Comparison of ENCODE assay signal across 8 cellular contexts in the genomic region with DNA sequence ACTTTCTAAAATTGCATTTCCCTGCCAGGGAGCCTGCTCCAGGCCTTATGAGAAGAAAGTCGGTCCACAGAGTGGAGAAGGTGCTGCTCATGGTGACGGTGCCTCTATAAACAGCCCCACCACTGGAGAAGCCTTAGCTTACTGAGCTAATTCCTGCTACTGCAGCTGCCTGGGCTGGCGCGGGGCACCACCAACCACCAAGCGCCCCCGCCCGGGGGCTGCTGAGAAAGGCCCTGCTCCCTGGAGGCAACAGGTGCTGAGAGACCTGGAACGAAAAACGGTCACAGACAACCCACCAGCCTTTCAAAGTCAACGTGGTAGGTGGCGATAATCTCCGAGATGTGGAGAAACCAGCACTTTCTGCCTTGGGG. TPM values are rescaled to one million over a fixed set of nuclear protein-coding genes. Genes with fewer than 3 reads are reported as not detected.
DNase-seq lines count a peak whose midpoint lies in the region; ATAC-seq and TF ChIP-seq lines count a peak whose summit lies in the region.

No MANE protein-coding gene starts in this region.

- H3K27ac Mint-ChIP-seq in activated T-helper 1 cell treated with anti-CD3 and anti-CD28 coated beads, Interleukin-12 subunit alpha, Interleukin-12 subunit beta, Interleukin-2, Interleukin-4 antibody, amounts not matched to agents 30 ng/mL and 10 ng/mL and 1 ng/mL, durations not matched to agents 14 hours and 24 hours and 36 hours: peak overlapping the region; percentile 88

- H3K4me1 Mint-ChIP-seq in activated T-helper 1 cell treated with anti-CD3 and anti-CD28 coated beads, Interleukin-12 subunit alpha, Interleukin-12 subunit beta, Interleukin-2, Interleukin-4 antibody, amounts not matched to agents 30 ng/mL and 10 ng/mL and 1 ng/mL, durations not matched to agents 14 hours and 24 hours and 36 hours (ENCODE audit: low read depth): peaks cover 23% of the 10 kb centered on the region

- H3K27me3 ChIP-seq in KMS-11 (ENCODE audit: insufficient read depth, low read depth): no peaks in the 10 kb centered on the region
- no peaks in the 10 kb centered on the region for H3K27me3 ChIP-seq in iPS-18a (ENCODE audit: control insufficient read depth, insufficient read depth, low read length)
- H3K27me3 ChIP-seq in suprapubic skin: no peaks in the 10 kb centered on the region

- no peak for ATAC-seq in GM21423 (IDR thresholded peaks at IDR 0.05; ENCODE audit: unreplicated experiment)

- H4K20me1 ChIP-seq in KMS-11 (ENCODE audit: insufficient read depth): no peaks in the 10 kb centered on the region

- H3K9ac ChIP-seq in KMS-11 (peak overlapping the region; percentile 100), iPS-18a (ENCODE audit: low read length) (no peak overlapping the region)

- H3K9me3 Mint-ChIP-seq in activated T-helper 1 cell treated with anti-CD3 and anti-CD28 coated beads, Interleukin-12 subunit alpha, Interleukin-12 subunit beta, Interleukin-2, Interleukin-4 antibody, amounts not matched to agents 30 ng/mL and 10 ng/mL and 1 ng/mL, durations not matched to agents 14 hours and 24 hours and 36 hours: no peaks in the 10 kb centered on the region

- no peak overlapping the region for H2AFZ ChIP-seq in KMS-11 (ENCODE audit: low read depth)

- H3K36me3 Mint-ChIP-seq in activated T-helper 1 cell treated with anti-CD3 and anti-CD28 coated beads, Interleukin-12 subunit alpha, Interleukin-12 subunit beta, Interleukin-2, Interleukin-4 antibody, amounts not matched to agents 30 ng/mL and 10 ng/mL and 1 ng/mL, durations not matched to agents 14 hours and 24 hours and 36 hours (ENCODE audit: low read depth): peaks cover 18% of the 10 kb centered on the region

- WGBS in suprapubic skin: 51% methylated on average over 12 of the region's 12 CpGs

- H3K4me2 ChIP-seq in KMS-11: peak overlapping the region; percentile 96

- TF ChIP-seq CTCF in KMS-11 (conservative IDR thresholded peaks at IDR 0.05; ENCODE audit: low read depth, low read length) (peak; percentile 39; the same call in 1 of the 2 replicates), suprapubic skin (IDR thresholded peaks at IDR 0.05) (no peak)

- H3K4me1 ChIP-seq in KMS-11 (ENCODE audit: low read depth, poor library complexity, severe bottlenecking) (peaks cover 25% of the 10 kb centered on the region), iPS-18a (ENCODE audit: control insufficient read depth, low read depth, low read length) (peaks cover 7% of the 10 kb centered on the region), suprapubic skin (peaks cover 47% of the 10 kb centered on the region)

- H3K9me3 ChIP-seq in iPS-18a (ENCODE audit: control insufficient read depth, low read depth, low read length) (peaks cover 4% of the 10 kb centered on the region), suprapubic skin (no peaks in the 10 kb centered on the region)

- no peak for TF ChIP-seq EP300 in suprapubic skin (IDR thresholded peaks at IDR 0.05)

- DNase-seq in COLO668 (lab: John Stamatoyannopoulos, UW; ENCODE audit: unreplicated experiment) (peak; percentile 80), suprapubic skin (ENCODE audit: low spot score in 2 of 2) (peak in 1 of 2 donors; percentile 54), A172 (ENCODE audit: low spot score) (no peak), SKM-1 treated with dmso at 0.1 percent for 144 hours (lab: John Stamatoyannopoulos, UW; ENCODE audit: unreplicated experiment) (no peak)
- DNase-seq in activated T-helper 1 cell treated with anti-CD3 and anti-CD28 coated beads, Interleukin-12 subunit alpha, Interleukin-12 subunit beta, Interleukin-2, Interleukin-4 antibody, amounts not matched to agents 30 ng/mL and 10 ng/mL and 1 ng/mL, durations not matched to agents 14 hours and 24 hours and 36 hours (ENCODE audit: low spot score): no peak

- peaks cover 59% of the 10 kb centered on the region for H3K79me2 ChIP-seq in KMS-11 (ENCODE audit: insufficient read depth, low read depth)

- no peaks in the 10 kb centered on the region for H3K36me3 ChIP-seq in KMS-11 (ENCODE audit: insufficient read depth)
- H3K36me3 ChIP-seq in iPS-18a (ENCODE audit: control insufficient read depth, low read depth, low read length): peaks cover 2% of the 10 kb centered on the region
- peaks cover 5% of the 10 kb centered on the region for H3K36me3 ChIP-seq in suprapubic skin

- no peaks in the 10 kb centered on the region for H3K27me3 Mint-ChIP-seq in activated T-helper 1 cell treated with anti-CD3 and anti-CD28 coated beads, Interleukin-12 subunit alpha, Interleukin-12 subunit beta, Interleukin-2, Interleukin-4 antibody, amounts not matched to agents 30 ng/mL and 10 ng/mL and 1 ng/mL, durations not matched to agents 14 hours and 24 hours and 36 hours (ENCODE audit: insufficient read depth)

- no peak overlapping the region for H3K4me3 ChIP-seq in KMS-11 (IDR thresholded peaks at IDR 0.05; ENCODE audit: insufficient read depth, low read depth, low read length)
- peak overlapping the region; percentile 87 for H3K4me3 ChIP-seq in iPS-18a (ENCODE audit: low read length)
- H3K4me3 ChIP-seq in suprapubic skin: peak overlapping the region; percentile 60

- TF ChIP-seq POLR2A in suprapubic skin (IDR thresholded peaks at IDR 0.05): no peak

- intact Hi-C loops in activated T-helper 1 cell treated with anti-CD3 and anti-CD28 coated beads, Interleukin-12 subunit alpha, Interleukin-12 subunit beta, Interleukin-2, Interleukin-4 antibody, amounts not matched to agents 30 ng/mL and 10 ng/mL and 1 ng/mL, durations not matched to agents 14 hours and 24 hours and 36 hours (cut with micrococcal nuclease): loop anchor here (1.0 kb wide), 1 partner anchor 93 kb away; no protein-coding TSS in a partner anchor

- H3K4me3 Mint-ChIP-seq in activated T-helper 1 cell treated with anti-CD3 and anti-CD28 coated beads, Interleukin-12 subunit alpha, Interleukin-12 subunit beta, Interleukin-2, Interleukin-4 antibody, amounts not matched to agents 30 ng/mL and 10 ng/mL and 1 ng/mL, durations not matched to agents 14 hours and 24 hours and 36 hours: peak overlapping the region; percentile 100

- peak overlapping the region; percentile 100 for H3K27ac ChIP-seq in KMS-11
- no peak overlapping the region for H3K27ac ChIP-seq in iPS-18a (ENCODE audit: low read length)
- H3K27ac ChIP-seq in suprapubic skin: no peak overlapping the region

RNA-seq across cellular contexts. Expression of gene HCFC1, which starts 2.9 kb away (rescaled TPM):
- total RNA-seq in activated T-helper 1 cell treated with anti-CD3 and anti-CD28 coated beads, Interleukin-12 subunit alpha, Interleukin-12 subunit beta, Interleukin-2, Interleukin-4 antibody, amounts not matched to agents 30 ng/mL and 10 ng/mL and 1 ng/mL, durations not matched to agents 14 hours and 24 hours and 36 hours: 105 and 106 TPM in 2 replicates
- 10 to 100 TPM; 51.9 to 72.2 (median 55.3) TPM for total RNA-seq in suprapubic skin
- 40.8 and 41.7 TPM in 2 replicates for total RNA-seq in A172 (2014; rRNA removed; shearing (Covaris generic))

RNA-seq across cellular contexts. Expression of gene TMEM187, which starts 3.8 kb away (rescaled TPM):
- 3.4 and 4.6 TPM in 2 replicates for total RNA-seq in activated T-helper 1 cell treated with anti-CD3 and anti-CD28 coated beads, Interleukin-12 subunit alpha, Interleukin-12 subunit beta, Interleukin-2, Interleukin-4 antibody, amounts not matched to agents 30 ng/mL and 10 ng/mL and 1 ng/mL, durations not matched to agents 14 hours and 24 hours and 36 hours
- total RNA-seq in suprapubic skin: 10 to 100 TPM in 1 of 4 donors, 1 to 10 TPM in 3; 7.8 to 10.7 (median 8.6) TPM
- 8.6 and 9.6 TPM in 2 replicates for total RNA-seq in A172 (2014; rRNA removed; shearing (Covaris generic))

RNA-seq across cellular contexts. Expression of gene RENBP, which starts 24.3 kb away (rescaled TPM):
- 12.8 and 14.0 TPM in 2 replicates for total RNA-seq in activated T-helper 1 cell treated with anti-CD3 and anti-CD28 coated beads, Interleukin-12 subunit alpha, Interleukin-12 subunit beta, Interleukin-2, Interleukin-4 antibody, amounts not matched to agents 30 ng/mL and 10 ng/mL and 1 ng/mL, durations not matched to agents 14 hours and 24 hours and 36 hours
- 1 to 10 TPM; 1.7 to 9.9 (median 4.6) TPM for total RNA-seq in suprapubic skin
- total RNA-seq in A172 (2014; rRNA removed; shearing (Covaris generic)): 0.62 TPM in 2 replicates

RNA-seq across cellular contexts. Expression of gene NAA10, which starts 33.9 kb away (rescaled TPM):
- total RNA-seq in activated T-helper 1 cell treated with anti-CD3 and anti-CD28 coated beads, Interleukin-12 subunit alpha, Interleukin-12 subunit beta, Interleukin-2, Interleukin-4 antibody, amounts not matched to agents 30 ng/mL and 10 ng/mL and 1 ng/mL, durations not matched to agents 14 hours and 24 hours and 36 hours: 150 and 156 TPM in 2 replicates
- total RNA-seq in suprapubic skin: 10 to 100 TPM; 58.5 to 97.2 (median 73.0) TPM
- 210 and 249 TPM in 2 replicates for total RNA-seq in A172 (2014; rRNA removed; shearing (Covaris generic))

RNA-seq across cellular contexts. Expression of gene ARHGAP4, which starts 42.7 kb away (rescaled TPM):
- total RNA-seq in activated T-helper 1 cell treated with anti-CD3 and anti-CD28 coated beads, Interleukin-12 subunit alpha, Interleukin-12 subunit beta, Interleukin-2, Interleukin-4 antibody, amounts not matched to agents 30 ng/mL and 10 ng/mL and 1 ng/mL, durations not matched to agents 14 hours and 24 hours and 36 hours: 128 TPM in 2 replicates
- 10 to 100 TPM in 2 of 4 donors, 1 to 10 TPM in 2; 4.8 to 17.6 (median 9.6) TPM for total RNA-seq in suprapubic skin
- 1.3 and 5.3 TPM in 2 replicates for total RNA-seq in A172 (2014; rRNA removed; shearing (Covaris generic))
